Comparison of ENCODE assay signal across 8 cellular contexts in genomic region chr15:31328425-31328998, GRCh38. TPM values are rescaled to one million over a fixed set of nuclear protein-coding genes. Genes with fewer than 3 reads are reported as not detected.
DNase-seq lines count a peak whose midpoint lies in the region; ATAC-seq and TF ChIP-seq lines count a peak whose summit lies in the region.

No MANE protein-coding gene starts in this region.

- no peaks in the 10 kb centered on the region for H3K9me3 Mint-ChIP-seq in activated CD4-positive, alpha-beta T cell treated with anti-CD3 and anti-CD28 coated beads for 36 hours (ENCODE audit: low read depth)
- no peaks in the 10 kb centered on the region for H3K9me3 Mint-ChIP-seq in mesothelial cell of epicardium

- no peak for DNase-seq in BJ (ENCODE audit: low read depth)
- peak; percentile 92 for DNase-seq in activated CD4-positive, alpha-beta T cell treated with anti-CD3 and anti-CD28 coated beads for 36 hours
- DNase-seq in mesothelial cell of epicardium (ENCODE audit: low spot score in 2 of 2, unreplicated experiment in 2 of 2), result no peak
- DNase-seq in stimulated activated naive CD4-positive, alpha-beta T cell (lab: John Stamatoyannopoulos, UW), result peak; percentile 65 to 84 (median 76)
- DNase-seq in NCI-H2227 (lab: John Stamatoyannopoulos, UW; ENCODE audit: unreplicated experiment), result no peak

- H3K36me3 ChIP-seq in BJ (ENCODE audit: control insufficient read depth, insufficient read depth, low read length) (peaks cover 1% of the 10 kb centered on the region; the same call in 1 of the 2 replicates), HUES64 (ENCODE audit: insufficient read depth, low read length) (no peaks in the 10 kb centered on the region)

- 0% methylated on average over 33 of the region's 35 CpGs for WGBS in HUES64

- H3K4me1 ChIP-seq in HUES64 (ENCODE audit: insufficient read depth, low read length), result peaks cover 28% of the 10 kb centered on the region

- intact Hi-C loops in activated CD4-positive, alpha-beta T cell treated with anti-CD3 and anti-CD28 coated beads for 36 hours (cut with DNase I, micrococcal nuclease), result loop anchor here (1.0 to 10.0 kb wide), 5 partner anchors 19 to 704 kb away; partner anchors contain the start of genes ARHGAP11B (in 2 of the 2) and FAN1 (in 1 of the 2)

- no peaks in the 10 kb centered on the region for H3K27me3 ChIP-seq in BJ (ENCODE audit: control insufficient read depth, insufficient read depth, low read length)
- H3K27me3 ChIP-seq in HUES64 (ENCODE audit: insufficient read depth, low read length), result peaks cover 25% of the 10 kb centered on the region

- H3K9me3 ChIP-seq in HUES64 (ENCODE audit: insufficient read depth, low read depth, low read length), result no peaks in the 10 kb centered on the region

- peak overlapping the region; percentile 60 for H3K4me3 ChIP-seq in BJ (ENCODE audit: low read depth, low read length)
- H3K4me3 ChIP-seq in HUES64 (ENCODE audit: low read length), result peak overlapping the region; percentile 78

- no peaks in the 10 kb centered on the region for H3K27me3 Mint-ChIP-seq in activated CD4-positive, alpha-beta T cell treated with anti-CD3 and anti-CD28 coated beads for 36 hours
- H3K27me3 Mint-ChIP-seq in mesothelial cell of epicardium (ENCODE audit: low read depth), result peaks cover 3% of the 10 kb centered on the region

- H3K4me3 Mint-ChIP-seq in activated CD4-positive, alpha-beta T cell treated with anti-CD3 and anti-CD28 coated beads for 36 hours, result peak overlapping the region; percentile 97
- H3K4me3 Mint-ChIP-seq in mesothelial cell of epicardium, result peak overlapping the region; percentile 83

- H3K27ac Mint-ChIP-seq in activated CD4-positive, alpha-beta T cell treated with anti-CD3 and anti-CD28 coated beads for 36 hours, result peak overlapping the region; percentile 94
- H3K27ac Mint-ChIP-seq in mesothelial cell of epicardium, result peak overlapping the region; percentile 90

- H3K27ac ChIP-seq in HUES64 (ENCODE audit: low read depth, low read length) (peak overlapping the region; percentile 55; the same call in 1 of the 2 replicates), cingulate gyrus (ENCODE audit: low read depth, low read length) (peak overlapping the region; percentile 54)

- peak; percentile 10 for ATAC-seq in activated CD4-positive, alpha-beta T cell treated with anti-CD3 and anti-CD28 coated beads for 36 hours
- no peak for ATAC-seq in HG03457 (IDR thresholded peaks at IDR 0.05; ENCODE audit: unreplicated experiment)

- peak overlapping the region; percentile 66 for H3K9ac ChIP-seq in HUES64 (ENCODE audit: low read depth, low read length)

- H3K4me1 Mint-ChIP-seq in activated CD4-positive, alpha-beta T cell treated with anti-CD3 and anti-CD28 coated beads for 36 hours, result peaks cover 59% of the 10 kb centered on the region
- H3K4me1 Mint-ChIP-seq in mesothelial cell of epicardium, result peaks cover 21% of the 10 kb centered on the region

- POLR2A ChIA-PET in BJ (lab: Charles Lee), result interaction anchor here (0.6 kb wide), 1 partner anchor 29 kb away, joined by 3 read pairs; no protein-coding TSS in a partner anchor
- POLR2A ChIA-PET in activated CD4-positive, alpha-beta T cell treated with anti-CD3 and anti-CD28 coated beads for 36 hours (lab: Charles Lee), result interaction anchor here (1.0 to 1.2 kb wide), 2 partner anchors 14 to 19 kb away, joined by 3 to 6 read pairs; no protein-coding TSS in a partner anchor

- H3K36me3 Mint-ChIP-seq in activated CD4-positive, alpha-beta T cell treated with anti-CD3 and anti-CD28 coated beads for 36 hours (ENCODE audit: low read depth), result peaks cover 22% of the 10 kb centered on the region
- H3K36me3 Mint-ChIP-seq in mesothelial cell of epicardium, result no peaks in the 10 kb centered on the region

- CTCF ChIA-PET in BJ (lab: Yijun Ruan, JAX), result interaction anchor here (0.7 to 1.0 kb wide), 3 partner anchors 12 to 160 kb away, joined by 3 to 5 read pairs (median 4); no protein-coding TSS in a partner anchor
- CTCF ChIA-PET in activated CD4-positive, alpha-beta T cell treated with anti-CD3 and anti-CD28 coated beads for 36 hours (lab: Charles Lee), result interaction anchor here (0.8 to 3.0 kb wide), 8 partner anchors 14 to 160 kb away, joined by 3 to 10 read pairs (median 6); no protein-coding TSS in a partner anchor

- TF ChIP-seq CTCF in BJ (IDR thresholded peaks at IDR 0.05; ENCODE audit: insufficient read depth, low read depth, low read length) (no peak), mesothelial cell of epicardium (IDR thresholded peaks at IDR 0.05; ENCODE audit: unreplicated experiment) (no peak)

RNA-seq across cellular contexts. Expression of gene KLF13, which starts 1.9 kb away (rescaled TPM):
- polyA plus RNA-seq in BJ (2011; rRNA removed), result 11.5 and 13.7 TPM in 2 replicates
- polyA minus RNA-seq in BJ (2011; rRNA and poly(A)+ RNA removed), result 15.3 and 16.0 TPM in 2 replicates
- 27.7 TPM for polyA plus RNA-seq in HUES64 (2013, experiment 1 of 2)
- 33.5 TPM for polyA plus RNA-seq in HUES64 (2013, experiment 2 of 2)
- 100 to 1,000 TPM; 147 to 212 TPM for total RNA-seq in activated CD4-positive, alpha-beta T cell treated with anti-CD3 and anti-CD28 coated beads for 36 hours
- total RNA-seq in mesothelial cell of epicardium, result 26.9 to 29.5 TPM (median 28.1 TPM) in 3 replicates

Comparison
In these comparisons a context has a peak if more than half of its experiments do, and no peak if none do; other contexts are left out.
1. DNase-seq: peak in activated CD4-positive, alpha-beta T cell treated with anti-CD3 and anti-CD28 coated beads for 36 hours (single experiment) and stimulated activated naive CD4-positive, alpha-beta T cell (6 of 6); none in BJ (single experiment), mesothelial cell of epicardium (0 of 2) and NCI-H2227 (single experiment).